10 cellular contexts compared by ENCODE assay signal in genomic region chr3:123660900-123661299, GRCh38.
A peak's percentile ranks its signal among the peaks of the same experiment; 100 is the strongest.
DNase-seq lines count a peak whose midpoint lies in the region; ATAC-seq and TF ChIP-seq lines count a peak whose summit lies in the region.
"Had no signal": no experiment of that assay in that cellular context is flagged by ENCODE, and none has a peak within 500 bp of the region (broad histone marks: within the 10 kb centered on the region; RNA-seq: fewer than 3 reads in every experiment).

No MANE protein-coding gene starts in this region.

- no peak for DNase-seq in RWPE2 (ENCODE audit: low spot score)
- peak; percentile 82 for DNase-seq in foreskin melanocyte
- DNase-seq in osteocyte (ENCODE audit: extremely low spot score, unreplicated experiment), result peak; percentile 91
- DNase-seq in glutamatergic neuron, result no peak
- no peak for DNase-seq in activated CD4-positive, alpha-beta T cell treated with anti-CD3 and anti-CD28 coated beads for 4 hours
- no peak for DNase-seq in SKM-1 treated with dmso at 0.1 percent for 144 hours (lab: John Stamatoyannopoulos, UW; ENCODE audit: unreplicated experiment)
- DNase-seq in HAP-1 (ENCODE audit: low spot score in 2 of 2), result no peak
- DNase-seq: NCI-H1417 treated with DMSO at 0.1 percent for 48 hours had no signal

- peak overlapping the region; percentile 56 for H3K4me2 ChIP-seq in BLaER1

- no peak overlapping the region for H3K4me3 ChIP-seq in BLaER1
- no peak overlapping the region for H3K4me3 ChIP-seq in RWPE2 (ENCODE audit: severe bottlenecking)
- no peak overlapping the region for H3K4me3 ChIP-seq in HAP-1

- no peaks in the 10 kb centered on the region for H4K20me1 ChIP-seq in BLaER1

- peak; percentile 76 for ATAC-seq in RWPE2 (ENCODE audit: low read depth)

- H3K9me3 ChIP-seq in BLaER1 (peaks cover 15% of the 10 kb centered on the region), RWPE2 (ENCODE audit: severe bottlenecking) (no peaks in the 10 kb centered on the region), HAP-1 (0 out of 2 replicates have a peak, but pooled peaks cover 2% of the 10 kb centered on the region)

- peak overlapping the region; percentile 87 for H3K27ac Mint-ChIP-seq in osteocyte (ENCODE audit: unreplicated experiment)
- no peak overlapping the region for H3K27ac Mint-ChIP-seq in glutamatergic neuron (ENCODE audit: unreplicated experiment)

- H3K9me3 Mint-ChIP-seq in osteocyte (ENCODE audit: unreplicated experiment) (no peaks in the 10 kb centered on the region), glutamatergic neuron (ENCODE audit: unreplicated experiment) (peaks cover 3% of the 10 kb centered on the region)
- H3K9me3 Mint-ChIP-seq: central memory CD8-positive, alpha-beta T cell had no signal

- H3K4me3 Mint-ChIP-seq in osteocyte (ENCODE audit: unreplicated experiment) (peak overlapping the region; percentile 18), glutamatergic neuron (ENCODE audit: unreplicated experiment) (no peak overlapping the region)
- H3K4me3 Mint-ChIP-seq: central memory CD8-positive, alpha-beta T cell had no signal

- H3K36me3 ChIP-seq in BLaER1 (peaks cover 90% of the 10 kb centered on the region), RWPE2 (ENCODE audit: low read depth) (no peaks in the 10 kb centered on the region), HAP-1 (replicated peaks) (0 out of 2 replicates have a peak, but pooled peaks cover 4% of the 10 kb centered on the region)

- TF ChIP-seq CTCF in RWPE2 (IDR thresholded peaks at IDR 0.05; ENCODE audit: poor library complexity, severe bottlenecking) (no peak), osteocyte (IDR thresholded peaks at IDR 0.05) (no peak), glutamatergic neuron (IDR thresholded peaks at IDR 0.05; ENCODE audit: partially characterized antibody, unreplicated experiment) (no peak)

- H3K36me3 Mint-ChIP-seq in osteocyte (ENCODE audit: unreplicated experiment) (peaks cover 7% of the 10 kb centered on the region), glutamatergic neuron (ENCODE audit: unreplicated experiment) (peaks cover 5% of the 10 kb centered on the region)

- H3K27me3 ChIP-seq in BLaER1 (no peaks in the 10 kb centered on the region), RWPE2 (ENCODE audit: insufficient read depth, poor library complexity, severe bottlenecking) (no peaks in the 10 kb centered on the region), HAP-1 (ENCODE audit: low read depth) (no peaks in the 10 kb centered on the region)

- H3K4me1 ChIP-seq in BLaER1 (peaks cover 67% of the 10 kb centered on the region), RWPE2 (ENCODE audit: insufficient read depth, poor library complexity, severe bottlenecking) (no peaks in the 10 kb centered on the region), HAP-1 (no peaks in the 10 kb centered on the region)

- H3K27ac ChIP-seq in BLaER1, result no peak overlapping the region
- no peak overlapping the region for H3K27ac ChIP-seq in RWPE2 (ENCODE audit: poor library complexity, severe bottlenecking)

- H3K4me1 Mint-ChIP-seq in osteocyte (ENCODE audit: unreplicated experiment) (peaks cover 55% of the 10 kb centered on the region), glutamatergic neuron (ENCODE audit: low read depth, unreplicated experiment) (peaks cover 22% of the 10 kb centered on the region)
- H3K4me1 Mint-ChIP-seq: central memory CD8-positive, alpha-beta T cell had no signal

- in situ Hi-C loops in HAP-1 (cut with MboI; ENCODE audit: low sequenced_read_pairs), result no loop called here

- no peak overlapping the region for H3K9ac ChIP-seq in BLaER1

- H3K27me3 Mint-ChIP-seq in osteocyte (ENCODE audit: unreplicated experiment), result no peaks in the 10 kb centered on the region
- H3K27me3 Mint-ChIP-seq in glutamatergic neuron (ENCODE audit: unreplicated experiment), result peaks cover 8% of the 10 kb centered on the region

Comparison
In these comparisons a context has a peak if more than half of its experiments do, and no peak if none do; other contexts are left out.
1. DNase-seq: peak in foreskin melanocyte (single experiment) and osteocyte (single experiment); none in RWPE2 (single experiment), glutamatergic neuron (single experiment), activated CD4-positive, alpha-beta T cell treated with anti-CD3 and anti-CD28 coated beads for 4 hours (0 of 2), SKM-1 treated with dmso at 0.1 percent for 144 hours (single experiment) and HAP-1 (0 of 2).